10 cellular contexts compared by ENCODE assay signal in genomic region chr2:213149949-213150314, GRCh38. TPM values are rescaled to one million over a fixed set of nuclear protein-coding genes. Genes with fewer than 3 reads are reported as not detected.
DNase-seq lines count a peak whose midpoint lies in the region; ATAC-seq, FAIRE-seq and TF ChIP-seq lines count a peak whose summit lies in the region.
"Had no signal": no experiment of that assay in that cellular context is flagged by ENCODE, and none has a peak within 500 bp of the region (broad histone marks: within the 10 kb centered on the region; RNA-seq: fewer than 3 reads in every experiment).

No MANE protein-coding gene starts in this region.

- peak overlapping the region; percentile 66 for H3K27ac Mint-ChIP-seq in T-helper 2 cell treated with Interferon-gamma antibody and Interleukin-4, amounts not matched to agents 5 μg/mL and 100 μg/mL, for 36 hours
- H3K27ac Mint-ChIP-seq in activated naive CD8-positive, alpha-beta T cell treated with anti-CD3 and anti-CD28 coated beads, Interleukin-2, amount 10 ng/mL, durations not matched to agents 7 days and 5 days, result peak overlapping the region; percentile 90

- H3K36me3 Mint-ChIP-seq in T-helper 2 cell treated with Interferon-gamma antibody and Interleukin-4, amounts not matched to agents 5 μg/mL and 100 μg/mL, for 36 hours (ENCODE audit: low read depth), result no peaks in the 10 kb centered on the region
- peaks cover 1% of the 10 kb centered on the region for H3K36me3 Mint-ChIP-seq in activated naive CD8-positive, alpha-beta T cell treated with anti-CD3 and anti-CD28 coated beads, Interleukin-2, amount 10 ng/mL, durations not matched to agents 7 days and 5 days

- ATAC-seq in activated naive CD8-positive, alpha-beta T cell treated with anti-CD3 and anti-CD28 coated beads, Interleukin-2, amount 10 ng/mL, durations not matched to agents 7 days and 5 days (ENCODE audit: low read depth), result no peak
- no peak for ATAC-seq in HG03354 (IDR thresholded peaks at IDR 0.05; ENCODE audit: poor library complexity, severe bottlenecking, unreplicated experiment)

- H3K4me3 Mint-ChIP-seq in T-helper 2 cell treated with Interferon-gamma antibody and Interleukin-4, amounts not matched to agents 5 μg/mL and 100 μg/mL, for 36 hours, result peak overlapping the region; percentile 87
- peak overlapping the region; percentile 96 for H3K4me3 Mint-ChIP-seq in activated naive CD8-positive, alpha-beta T cell treated with anti-CD3 and anti-CD28 coated beads, Interleukin-2, amount 10 ng/mL, durations not matched to agents 7 days and 5 days

- no peak for TF ChIP-seq CTCF in kidney (IDR thresholded peaks at IDR 0.05; ENCODE audit: borderline replicate concordance, extremely low read depth, insufficient read depth)

- H3K9ac ChIP-seq in kidney (ENCODE audit: low read length in 2 of 2), result peak overlapping the region in 1 of 2 donors; percentile 80

- H3K27ac ChIP-seq in kidney (ENCODE audit: low read depth in 2 of 2, low read length in 2 of 2) (peak overlapping the region; percentile 5 to 13), substantia nigra (ENCODE audit: low read depth, low read length, poor library complexity, severe bottlenecking) (peak overlapping the region; percentile 95)

- peaks cover 62% of the 10 kb centered on the region for H3K27me3 Mint-ChIP-seq in T-helper 2 cell treated with Interferon-gamma antibody and Interleukin-4, amounts not matched to agents 5 μg/mL and 100 μg/mL, for 36 hours (ENCODE audit: low read depth)
- H3K27me3 Mint-ChIP-seq in activated naive CD8-positive, alpha-beta T cell treated with anti-CD3 and anti-CD28 coated beads, Interleukin-2, amount 10 ng/mL, durations not matched to agents 7 days and 5 days, result peaks cover 38% of the 10 kb centered on the region

- peaks cover 0 to 2% of the 10 kb centered on the region in 2 donors for H3K4me1 ChIP-seq in kidney (ENCODE audit: control insufficient read depth in 1 of 2, insufficient read depth in 1 of 2, low read depth in 1 of 2, low read length in 2 of 2)

- no peaks in the 10 kb centered on the region for H3K36me3 ChIP-seq in kidney (ENCODE audit: control insufficient read depth in 1 of 2, insufficient read depth in 2 of 2, low read length in 2 of 2)

- POLR2A ChIA-PET in activated naive CD8-positive, alpha-beta T cell treated with anti-CD3 and anti-CD28 coated beads, Interleukin-2, amount 10 ng/mL, durations not matched to agents 7 days and 5 days (lab: Charles Lee), result interaction anchor here (0.8 kb wide), 1 partner anchor 136 kb away, joined by 3 read pairs; no protein-coding TSS in a partner anchor

- no peak for DNase-seq in T-helper 2 cell treated with Interferon-gamma antibody and Interleukin-4, amounts not matched to agents 5 μg/mL and 100 μg/mL, for 36 hours (ENCODE audit: low spot score)
- no peak for DNase-seq in T-helper 2 cell
- DNase-seq in activated naive CD8-positive, alpha-beta T cell treated with anti-CD3 and anti-CD28 coated beads, Interleukin-2, amount 10 ng/mL, durations not matched to agents 7 days and 5 days, result no peak
- DNase-seq in kidney, result no peak
- DNase-seq in substantia nigra (lab: John Stamatoyannopoulos, UW), result peak in 1 of 49 donors; percentile 25
- no peak for DNase-seq in SHP77 (lab: John Stamatoyannopoulos, UW)
- no peak for DNase-seq in activated CD4-positive, alpha-beta T cell treated with anti-CD3 and anti-CD28 coated beads for 4 hours

- H3K4me1 Mint-ChIP-seq in T-helper 2 cell treated with Interferon-gamma antibody and Interleukin-4, amounts not matched to agents 5 μg/mL and 100 μg/mL, for 36 hours (ENCODE audit: low read depth), result peaks cover 29% of the 10 kb centered on the region
- H3K4me1 Mint-ChIP-seq in activated naive CD8-positive, alpha-beta T cell treated with anti-CD3 and anti-CD28 coated beads, Interleukin-2, amount 10 ng/mL, durations not matched to agents 7 days and 5 days, result peaks cover 43% of the 10 kb centered on the region

- no peak for FAIRE-seq in kidney (lab: Jason Lieb, UNC)
- FAIRE-seq: colon, HTR-8/SVneo had no signal

- peak overlapping the region; percentile 96 to 97 for H3K4me3 ChIP-seq in kidney (ENCODE audit: low read length in 2 of 2)

- no peaks in the 10 kb centered on the region for H3K9me3 ChIP-seq in kidney (ENCODE audit: control insufficient read depth in 1 of 2, low read length in 2 of 2)

- intact Hi-C loops in kidney (cut with DNase I), result loop anchor here (10.0 kb wide), 2 partner anchors 375 to 465 kb away; no protein-coding TSS in a partner anchor

- no peaks in the 10 kb centered on the region for H3K9me3 Mint-ChIP-seq in T-helper 2 cell treated with Interferon-gamma antibody and Interleukin-4, amounts not matched to agents 5 μg/mL and 100 μg/mL, for 36 hours
- no peaks in the 10 kb centered on the region for H3K9me3 Mint-ChIP-seq in activated naive CD8-positive, alpha-beta T cell treated with anti-CD3 and anti-CD28 coated beads, Interleukin-2, amount 10 ng/mL, durations not matched to agents 7 days and 5 days

RNA-seq across cellular contexts. Expression of gene IKZF2, which starts 1.5 kb away (rescaled TPM):
- total RNA-seq in activated naive CD8-positive, alpha-beta T cell treated with anti-CD3 and anti-CD28 coated beads, Interleukin-2, amount 10 ng/mL, durations not matched to agents 7 days and 5 days, result 10 to 100 TPM; 18.7 to 20.6 TPM
- total RNA-seq in kidney, result 12.4 TPM
- 0.75 TPM for polyA plus RNA-seq in kidney (ENCODE audit: insufficient read depth, low read depth, low replicate concordance)
